In genomic region chr4:138816883-138817282, GRCh38 we compare ENCODE assay signal across 19 cellular contexts.
"Had no signal": no experiment of that assay in that cellular context is flagged by ENCODE, and none has a peak within 500 bp of the region (broad histone marks: within the 10 kb centered on the region; RNA-seq: fewer than 3 reads in every experiment).

No MANE protein-coding gene starts in this region.

- H3K4me3 ChIP-seq: left lung, suprapubic skin had no signal

- H3K9me3 ChIP-seq: left lung, suprapubic skin had no signal

- H3K4me1 ChIP-seq: left lung, suprapubic skin had no signal

- H3K4me3 Mint-ChIP-seq: activated B cell treated with CpG ODN at 0.5 μM for 24 hours; activated CD4-positive, alpha-beta memory T cell treated with anti-CD3 and anti-CD28 coated beads for 36 hours; activated naive CD8-positive, alpha-beta T cell; activated T-helper 1 cell treated with anti-CD3 and anti-CD28 coated beads, Interleukin-12 subunit alpha, Interleukin-12 subunit beta, Interleukin-2, Interleukin-4 antibody, amounts not matched to agents 30 ng/mL and 10 ng/mL and 1 ng/mL, durations not matched to agents 14 hours and 24 hours and 36 hours; stimulated activated naive CD8-positive, alpha-beta T cell treated with anti-CD3 and anti-CD28 coated beads, Interleukin-15, amount 100 ng/mL, for 72 hours; T-helper 2 cell treated with Interferon-gamma antibody and Interleukin-4, amounts not matched to agents 5 μg/mL and 100 μg/mL, for 36 hours had no signal

- DNase-seq: activated B cell treated with CpG ODN at 0.5 μM for 24 hours; activated CD4-positive, alpha-beta memory T cell treated with anti-CD3 and anti-CD28 coated beads for 36 hours; activated CD4-positive, alpha-beta T cell treated with anti-CD3 and anti-CD28 coated beads for 4 hours; activated gamma-delta T cell treated with Interleukin-2 at 50 U/mL for 16 hours; activated T-cell treated with anti-CD3 and anti-CD28 coated beads for 4 hours; dermis blood vessel endothelial cell; effector memory CD4-positive, alpha-beta T cell; foreskin fibroblast; hypothalamus; left lung; occipital lobe; retina; stimulated activated CD4-positive, alpha-beta T cell treated with anti-CD3 and anti-CD28 coated beads, Interleukin-12 subunit alpha, Interleukin-12 subunit beta, amount 100 ng/mL, for 4 hours; stimulated activated naive CD8-positive, alpha-beta T cell treated with anti-CD3 and anti-CD28 coated beads, Interleukin-15, amount 100 ng/mL, for 72 hours; trophoblast cell had no signal

- H3K27ac Mint-ChIP-seq: activated B cell treated with CpG ODN at 0.5 μM for 24 hours; activated CD4-positive, alpha-beta memory T cell treated with anti-CD3 and anti-CD28 coated beads for 36 hours; activated naive CD8-positive, alpha-beta T cell; activated T-helper 1 cell treated with anti-CD3 and anti-CD28 coated beads, Interleukin-12 subunit alpha, Interleukin-12 subunit beta, Interleukin-2, Interleukin-4 antibody, amounts not matched to agents 30 ng/mL and 10 ng/mL and 1 ng/mL, durations not matched to agents 14 hours and 24 hours and 36 hours; stimulated activated naive CD8-positive, alpha-beta T cell treated with anti-CD3 and anti-CD28 coated beads, Interleukin-15, amount 100 ng/mL, for 72 hours; T-helper 2 cell treated with Interferon-gamma antibody and Interleukin-4, amounts not matched to agents 5 μg/mL and 100 μg/mL, for 36 hours had no signal

- H3K36me3 ChIP-seq: left lung, suprapubic skin had no signal

- H3K27ac ChIP-seq: left lung, suprapubic skin had no signal

- H3K27me3 ChIP-seq: left lung, suprapubic skin had no signal

- H3K4me1 Mint-ChIP-seq: activated B cell treated with CpG ODN at 0.5 μM for 24 hours; stimulated activated naive CD8-positive, alpha-beta T cell treated with anti-CD3 and anti-CD28 coated beads, Interleukin-15, amount 100 ng/mL, for 72 hours had no signal

- H3K9me3 Mint-ChIP-seq: activated B cell treated with CpG ODN at 0.5 μM for 24 hours; activated CD4-positive, alpha-beta memory T cell treated with anti-CD3 and anti-CD28 coated beads for 36 hours; activated T-helper 1 cell treated with anti-CD3 and anti-CD28 coated beads, Interleukin-12 subunit alpha, Interleukin-12 subunit beta, Interleukin-2, Interleukin-4 antibody, amounts not matched to agents 30 ng/mL and 10 ng/mL and 1 ng/mL, durations not matched to agents 14 hours and 24 hours and 36 hours; T-helper 2 cell treated with Interferon-gamma antibody and Interleukin-4, amounts not matched to agents 5 μg/mL and 100 μg/mL, for 36 hours had no signal

- H3K36me3 Mint-ChIP-seq: activated CD4-positive, alpha-beta memory T cell treated with anti-CD3 and anti-CD28 coated beads for 36 hours; activated naive CD8-positive, alpha-beta T cell had no signal

- ATAC-seq: left lung; stimulated activated naive CD8-positive, alpha-beta T cell treated with anti-CD3 and anti-CD28 coated beads, Interleukin-15, amount 100 ng/mL, for 72 hours had no signal
